In genomic region chrX:154799554-154800348, GRCh38 we compare ENCODE assay signal across 1 cellular context.
TF ChIP-seq lines count a peak whose summit lies in the region.

No MANE protein-coding gene starts in this region.

TF ChIP-seq in HEK293, 187 proteins besides CTCF, POLR2A, EP300 and RAD21 (continued from another document and continues in another):
- TF ChIP-seq ZBTB44 (tag by site-specific recombination; IDR thresholded peaks at IDR 0.05) (0 out of 2 replicates have a peak, but pooled peaks have one; percentile 34), ZNF174 (tag by site-specific recombination; IDR thresholded peaks at IDR 0.05) (no peak), MEIS1 (CRISPR knock-in tag; IDR thresholded peaks at IDR 0.05; ENCODE audit: borderline replicate concordance) (no peak), KLF17 (tag by site-specific recombination; IDR thresholded peaks at IDR 0.05) (no peak), ZNF629 (tag by site-specific recombination; IDR thresholded peaks at IDR 0.05) (no peak), ZNF292 (tag by site-specific recombination; IDR thresholded peaks at IDR 0.05; ENCODE audit: borderline replicate concordance, low read depth) (no peak), ZNF48 (tag by site-specific recombination; IDR thresholded peaks at IDR 0.05) (no peak), ZBTB20 (tag by site-specific recombination; IDR thresholded peaks at IDR 0.05) (0 out of 2 replicates have a peak, but pooled peaks have one; percentile 22), ZNF785 (tag by site-specific recombination; IDR thresholded peaks at IDR 0.05) (no peak), ZNF398 (tag by site-specific recombination; IDR thresholded peaks at IDR 0.05) (no peak), ZNF26 (tag by site-specific recombination; IDR thresholded peaks at IDR 0.05) (no peak), PRDM1 (tag by site-specific recombination; IDR thresholded peaks at IDR 0.05) (no peak), ZFP3 (tag by site-specific recombination; IDR thresholded peaks at IDR 0.05; ENCODE audit: low read depth) (no peak), ZNF266 (tag by site-specific recombination; IDR thresholded peaks at IDR 0.05; ENCODE audit: low read depth) (no peak), ZNF518A (tag by site-specific recombination; conservative IDR thresholded peaks at IDR 0.05; ENCODE audit: low read depth) (no peak), ZBTB26 (tag by site-specific recombination; optimal IDR thresholded peaks at IDR 0.05) (no peak), ZSCAN23 (tag by site-specific recombination; IDR thresholded peaks at IDR 0.05) (no peak), ZNF114 (tag by site-specific recombination; IDR thresholded peaks at IDR 0.05) (no peak), ZNF214 (tag by site-specific recombination; IDR thresholded peaks at IDR 0.05; ENCODE audit: borderline replicate concordance) (no peak), OSR2 (tag by site-specific recombination; IDR thresholded peaks at IDR 0.05) (peak; percentile 98), ZBTB1 (tag by site-specific recombination; IDR thresholded peaks at IDR 0.05) (no peak), INSM2 (tag by site-specific recombination; IDR thresholded peaks at IDR 0.05) (no peak), WT1 (tag by site-specific recombination; IDR thresholded peaks at IDR 0.05) (peak; percentile 41; the same call in 1 of the 2 replicates), ZSCAN30 (tag by site-specific recombination; IDR thresholded peaks at IDR 0.05) (peak; percentile 7; the same call in 1 of the 2 replicates), ZBTB11 (tag by site-specific recombination; conservative IDR thresholded peaks at IDR 0.05; ENCODE audit: low read depth) (no peak), PRDM4 (tag by site-specific recombination; IDR thresholded peaks at IDR 0.05) (0 out of 2 replicates have a peak, but pooled peaks have one; percentile 48), ZNF596 (tag by site-specific recombination; IDR thresholded peaks at IDR 0.05) (no peak), TRIM28 (IDR thresholded peaks at IDR 0.05; ENCODE audit: borderline replicate concordance, low read length) (no peak), ZNF184 (tag by site-specific recombination; IDR thresholded peaks at IDR 0.05) (no peak), ZNF549 (tag by site-specific recombination; IDR thresholded peaks at IDR 0.05) (no peak), ZNF843 (tag by site-specific recombination; IDR thresholded peaks at IDR 0.05) (peak; percentile 79), ZNF580 (tag by site-specific recombination; IDR thresholded peaks at IDR 0.05) (no peak), SP2 (tag by site-specific recombination; IDR thresholded peaks at IDR 0.05) (0 out of 2 replicates have a peak, but pooled peaks have one; percentile 10), EGR2 (tag by site-specific recombination; IDR thresholded peaks at IDR 0.05; ENCODE audit: low read depth) (peak; percentile 93), SP7 (tag by site-specific recombination; IDR thresholded peaks at IDR 0.05) (peak; percentile 27), ZNF23 (tag by site-specific recombination; IDR thresholded peaks at IDR 0.05; ENCODE audit: borderline replicate concordance) (no peak), ZFP37 (tag by site-specific recombination; IDR thresholded peaks at IDR 0.05) (no peak)
